In genomic region chr9:6090272-6090671, GRCh38 we compare ENCODE assay signal across 17 cellular contexts.
"Had no signal": no experiment of that assay in that cellular context is flagged by ENCODE, and none has a peak within 500 bp of the region (broad histone marks: within the 10 kb centered on the region; RNA-seq: fewer than 3 reads in every experiment).

No MANE protein-coding gene starts in this region.

- H3K4me3 ChIP-seq: cardiac muscle cell, coronary artery, lung, mucosa of descending colon, prostate gland, sigmoid colon, upper lobe of left lung had no signal

- H3K36me3 ChIP-seq: cardiac muscle cell, prostate gland, sigmoid colon, upper lobe of left lung had no signal

- H3K27ac ChIP-seq: cardiac muscle cell, coronary artery, prostate gland, sigmoid colon, upper lobe of left lung had no signal

- ATAC-seq: mucosa of descending colon; natural killer cell treated with Interleukin-12 subunit alpha and Interleukin-12 subunit beta and Interleukin-15 and Interleukin-18, amount 100 ng/mL, for 72 hours; WTC11 had no signal

- H3K27me3 ChIP-seq: cardiac muscle cell, sigmoid colon, upper lobe of left lung had no signal

- H3K4me1 ChIP-seq: prostate gland, sigmoid colon, upper lobe of left lung had no signal

- DNase-seq: activated CD4-positive, alpha-beta T cell treated with anti-CD3 and anti-CD28 coated beads for 48 hours; activated naive CD4-positive, alpha-beta T cell treated with Interleukin-2 at 50 U/mL for 16 hours; effector CD4-positive, alpha-beta T cell; hippocampal formation; mucosa of descending colon; nucleus accumbens; sigmoid colon; stimulated activated CD4-positive, alpha-beta T cell treated with anti-CD3 and anti-CD28 coated beads, Interleukin-12 subunit alpha, Interleukin-12 subunit beta, amount 100 ng/mL, for 4 hours; stimulated activated naive CD4-positive, alpha-beta T cell; T-helper 1 cell; upper lobe of left lung had no signal

- H3K9me3 ChIP-seq: mucosa of descending colon, prostate gland, sigmoid colon, upper lobe of left lung had no signal
